ENCODE assay signal across 1 cellular context in the genomic region with DNA sequence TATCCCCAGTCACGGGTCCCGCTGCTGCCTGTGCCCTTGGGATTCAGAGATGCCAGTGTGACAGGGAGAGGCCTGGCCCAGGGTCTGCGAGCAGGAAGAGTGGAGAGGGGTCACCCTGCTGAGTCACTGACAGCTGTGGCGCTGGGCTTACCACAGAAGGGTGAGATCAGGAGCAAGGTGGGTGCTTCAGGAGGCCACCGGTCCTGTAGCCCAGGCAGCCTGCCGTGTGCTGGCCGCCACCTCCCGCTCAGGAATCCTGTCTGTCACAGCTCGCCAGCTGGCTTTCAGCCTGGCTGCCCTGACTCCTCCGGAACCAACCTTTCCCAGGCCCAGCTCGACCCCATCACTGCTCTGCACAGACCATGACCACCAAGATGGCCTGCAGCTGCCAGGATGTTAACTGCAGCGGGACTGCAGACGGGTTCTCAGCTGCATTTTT.
TF ChIP-seq lines count a peak whose summit lies in the region.

No MANE protein-coding gene starts in this region.

TF ChIP-seq in IMR-90, 13 proteins besides CTCF, POLR2A, EP300 and RAD21 (continued from another document):
- TF ChIP-seq, protein P1, sequence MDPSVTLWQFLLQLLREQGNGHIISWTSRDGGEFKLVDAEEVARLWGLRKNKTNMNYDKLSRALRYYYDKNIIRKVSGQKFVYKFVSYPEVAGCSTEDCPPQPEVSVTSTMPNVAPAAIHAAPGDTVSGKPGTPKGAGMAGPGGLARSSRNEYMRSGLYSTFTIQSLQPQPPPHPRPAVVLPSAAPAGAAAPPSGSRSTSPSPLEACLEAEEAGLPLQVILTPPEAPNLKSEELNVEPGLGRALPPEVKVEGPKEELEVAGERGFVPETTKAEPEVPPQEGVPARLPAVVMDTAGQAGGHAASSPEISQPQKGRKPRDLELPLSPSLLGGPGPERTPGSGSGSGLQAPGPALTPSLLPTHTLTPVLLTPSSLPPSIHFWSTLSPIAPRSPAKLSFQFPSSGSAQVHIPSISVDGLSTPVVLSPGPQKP (IDR thresholded peaks at IDR 0.05; ENCODE audit: borderline replicate concordance, low read depth, low read length), result no peak
- TF ChIP-seq, protein P2, sequence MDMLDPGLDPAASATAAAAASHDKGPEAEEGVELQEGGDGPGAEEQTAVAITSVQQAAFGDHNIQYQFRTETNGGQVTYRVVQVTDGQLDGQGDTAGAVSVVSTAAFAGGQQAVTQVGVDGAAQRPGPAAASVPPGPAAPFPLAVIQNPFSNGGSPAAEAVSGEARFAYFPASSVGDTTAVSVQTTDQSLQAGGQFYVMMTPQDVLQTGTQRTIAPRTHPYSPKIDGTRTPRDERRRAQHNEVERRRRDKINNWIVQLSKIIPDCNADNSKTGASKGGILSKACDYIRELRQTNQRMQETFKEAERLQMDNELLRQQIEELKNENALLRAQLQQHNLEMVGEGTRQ (IDR thresholded peaks at IDR 0.05; ENCODE audit: low read depth, low read length), result no peak
- no peak for TF ChIP-seq CHD1 (IDR thresholded peaks at IDR 0.05; ENCODE audit: low read depth, low read length)
- TF ChIP-seq SMC3 (IDR thresholded peaks at IDR 0.05; ENCODE audit: low read depth, low read length), result no peak
TF ChIP-seq in IMR-90: peak in this region for 0.
